In the genomic region with DNA sequence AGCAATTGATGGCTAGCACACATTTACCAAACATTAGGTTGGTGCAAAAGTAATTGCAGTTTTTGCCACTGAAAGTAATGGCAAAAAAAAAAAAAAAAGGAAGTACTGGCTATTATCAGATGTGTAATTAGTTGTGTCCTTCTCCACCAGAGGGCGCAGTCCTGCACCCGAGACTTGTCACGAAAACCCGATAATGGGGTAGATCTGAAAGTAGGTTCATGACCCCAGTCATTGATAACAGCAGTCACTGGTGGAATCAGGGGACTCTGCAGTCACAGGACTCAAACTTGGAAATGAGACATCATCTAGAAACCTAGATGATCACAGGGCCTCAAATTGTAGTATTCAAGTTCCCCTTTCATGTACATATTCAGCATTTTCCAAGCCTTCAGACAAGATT, we compare ENCODE assay signal across 8 cellular contexts. TPM values are rescaled to one million over a fixed set of nuclear protein-coding genes. Genes with fewer than 3 reads are reported as not detected.
DNase-seq lines count a peak whose midpoint lies in the region; ATAC-seq and TF ChIP-seq lines count a peak whose summit lies in the region.

No MANE protein-coding gene starts in this region.

- H3K79me2 ChIP-seq in fibroblast of lung (ENCODE audit: control insufficient read depth, insufficient read depth, low read length) (no peaks in the 10 kb centered on the region), osteoblast (ENCODE audit: insufficient read depth, low read length) (no peaks in the 10 kb centered on the region)

- H3K9me3 ChIP-seq in fibroblast of lung (ENCODE audit: control insufficient read depth, insufficient read depth, low read depth, low read length), result no peaks in the 10 kb centered on the region
- no peaks in the 10 kb centered on the region for H3K9me3 ChIP-seq in osteoblast (ENCODE audit: low read depth, low read length)

- H4K20me1 ChIP-seq in fibroblast of lung (ENCODE audit: control insufficient read depth, extremely low read depth, insufficient read depth, low read length) (no peaks in the 10 kb centered on the region), osteoblast (ENCODE audit: insufficient read depth, low read length) (no peaks in the 10 kb centered on the region)

- no peak overlapping the region for H3K9ac ChIP-seq in fibroblast of lung (ENCODE audit: insufficient read depth, low read length)

- H3K36me3 ChIP-seq in fibroblast of lung (ENCODE audit: control insufficient read depth, insufficient read depth, low read length), result no peaks in the 10 kb centered on the region
- no peaks in the 10 kb centered on the region for H3K36me3 ChIP-seq in osteoblast (ENCODE audit: insufficient read depth, low read length)

- peak; percentile 48 to 51 for TF ChIP-seq CTCF in fibroblast of lung (conservative IDR thresholded peaks at IDR 0.05 in 1 of 2, IDR thresholded peaks at IDR 0.05 in 1 of 2; ENCODE audit: low read depth in 1 of 2, low read length in 2 of 2)
- TF ChIP-seq CTCF in osteoblast (IDR thresholded peaks at IDR 0.05; ENCODE audit: extremely low read depth, low read depth, low read length), result peak; percentile 63

- intact Hi-C loops in Right ventricle myocardium superior (cut with DNase I) (loop anchor here (10.0 kb wide), 1 partner anchor 149 kb away; a partner anchor contains a TSS), cardiac septum (cut with DNase I) (no loop called here)

- peak; percentile 50 for DNase-seq in Right ventricle myocardium superior
- no peak for DNase-seq in cardiac septum (ENCODE audit: low spot score)
- DNase-seq in NCI-H82 treated with DMSO at 0.1 percent for 48 hours (lab: John Stamatoyannopoulos, UW; ENCODE audit: unreplicated experiment), result peak; percentile 25
- peak; percentile 34 to 42 for DNase-seq in activated CD8-positive, alpha-beta memory T cell treated with anti-CD3 and anti-CD28 coated beads for 4 hours (ENCODE audit: low read depth in 2 of 2)
- DNase-seq in fibroblast of lung (ENCODE audit: low read depth in 2 of 2), result peak; percentile 30 to 60
- peak; percentile 53 for DNase-seq in osteoblast (ENCODE audit: insufficient read length, low spot score, missing footprints)
- DNase-seq in NCI-H2171 (lab: John Stamatoyannopoulos, UW), result no peak

- ATAC-seq in Right ventricle myocardium superior (ENCODE audit: poor library complexity), result peak; percentile 61
- peak; percentile 65 for ATAC-seq in HG03060 (IDR thresholded peaks at IDR 0.05; ENCODE audit: low read depth, unreplicated experiment)

- H3K27me3 ChIP-seq in fibroblast of lung (ENCODE audit: control insufficient read depth, insufficient read depth, low read length), result no peaks in the 10 kb centered on the region
- no peaks in the 10 kb centered on the region for H3K27me3 ChIP-seq in osteoblast (ENCODE audit: insufficient read depth, low read length)

- H3K4me2 ChIP-seq in fibroblast of lung (ENCODE audit: extremely low read depth, insufficient read depth, low read length) (no peak overlapping the region), osteoblast (ENCODE audit: insufficient read depth, low read length) (peak overlapping the region; percentile 26)

- no peak overlapping the region for H3K27ac ChIP-seq in fibroblast of lung (ENCODE audit: insufficient read depth, low read length)
- H3K27ac ChIP-seq in osteoblast (ENCODE audit: low read depth, low read length), result no peak overlapping the region

- H3K4me3 ChIP-seq in fibroblast of lung (replicated peaks in 1 of 4; ENCODE audit: control extremely low read depth in 1 of 4, insufficient read depth in 1 of 4, low read depth in 3 of 4, low read length in 4 of 4) (no peak overlapping the region), osteoblast (ENCODE audit: insufficient read depth, low read length) (no peak overlapping the region)

- H3K4me1 ChIP-seq in fibroblast of lung (ENCODE audit: control insufficient read depth, extremely low read depth, insufficient read depth, low read length), result no peaks in the 10 kb centered on the region
- peaks cover 5% of the 10 kb centered on the region for H3K4me1 ChIP-seq in osteoblast (ENCODE audit: insufficient read depth, low read length)

- H2AFZ ChIP-seq in fibroblast of lung (ENCODE audit: low read length), result no peak overlapping the region
- no peak overlapping the region for H2AFZ ChIP-seq in osteoblast (ENCODE audit: low read length)

RNA-seq across cellular contexts. Expression of a gene that starts 13.1 kb away (rescaled TPM):
- total RNA-seq in Right ventricle myocardium superior (44.5 TPM), cardiac septum (72.6 TPM), fibroblast of lung (33.1 and 42.3 TPM in 2 replicates), osteoblast (53.6 and 71.6 TPM in 2 replicates)
- 68.7 and 70.9 TPM in 2 replicates for polyA plus RNA-seq in fibroblast of lung
- 60.8 and 65.7 TPM in 2 replicates for polyA plus RNA-seq in fibroblast of lung (2012)
- polyA minus RNA-seq in fibroblast of lung (ENCODE audit: low replicate concordance), result 8.4 and 11.4 TPM in 2 replicates

RNA-seq across cellular contexts. Expression of a gene that starts 26.8 kb away (rescaled TPM):
- total RNA-seq in Right ventricle myocardium superior (111 TPM), cardiac septum (156 TPM), fibroblast of lung (148 TPM in 2 replicates), osteoblast (81.9 and 96.6 TPM in 2 replicates)
- polyA plus RNA-seq in fibroblast of lung, result 118 and 151 TPM in 2 replicates
- 68.5 and 99.8 TPM in 2 replicates for polyA plus RNA-seq in fibroblast of lung (2012)
- 7.4 and 17.1 TPM in 2 replicates for polyA minus RNA-seq in fibroblast of lung (ENCODE audit: low replicate concordance)

Comparison
In these comparisons a context has a peak if more than half of its experiments do, and no peak if none do; other contexts are left out.
1. DNase-seq: peak in Right ventricle myocardium superior (single experiment), NCI-H82 treated with DMSO at 0.1 percent for 48 hours (single experiment), activated CD8-positive, alpha-beta memory T cell treated with anti-CD3 and anti-CD28 coated beads for 4 hours (2 of 2), fibroblast of lung (2 of 2) and osteoblast (single experiment); none in cardiac septum (single experiment) and NCI-H2171 (single experiment).